ENCODE assay signal across 4 cellular contexts in genomic region chr6:80156204-80156603, GRCh38.
"Had no signal": no experiment of that assay in that cellular context is flagged by ENCODE, and none has a peak within 500 bp of the region (broad histone marks: within the 10 kb centered on the region; RNA-seq: fewer than 3 reads in every experiment).

No MANE protein-coding gene starts in this region.

- ATAC-seq: GM23338 had no signal

- DNase-seq: H9, HCEC 1CT, IMR-90 had no signal
